21 cellular contexts compared by ENCODE assay signal in genomic region chr3:24379936-24380335, GRCh38.
DNase-seq lines count a peak whose midpoint lies in the region; ATAC-seq, FAIRE-seq and TF ChIP-seq lines count a peak whose summit lies in the region.
"Had no signal": no experiment of that assay in that cellular context is flagged by ENCODE, and none has a peak within 500 bp of the region (broad histone marks: within the 10 kb centered on the region; RNA-seq: fewer than 3 reads in every experiment).

No MANE protein-coding gene starts in this region.

- no peak for TF ChIP-seq POLR2A in prostate gland (IDR thresholded peaks at IDR 0.05)

- in situ Hi-C loops in mammary epithelial cell (cut with MboI; ENCODE audit: low sequenced_read_pairs in 2 of 2): no loop called here

- no peak for FAIRE-seq in bronchial epithelial cell (lab: Jason Lieb, UNC)
- FAIRE-seq: A549, H54, HTR-8/SVneo had no signal

- H3K4me2 ChIP-seq in mammary epithelial cell (ENCODE audit: insufficient read depth, low read depth, low read length): no peak overlapping the region
- H3K4me2 ChIP-seq in SK-N-SH: no peak overlapping the region
- H3K4me2 ChIP-seq: A549, GM23338 had no signal

- H3K36me3 Mint-ChIP-seq in MCF 10A (ENCODE audit: insufficient read depth, unreplicated experiment): no peaks in the 10 kb centered on the region

- TF ChIP-seq CTCF in MCF 10A (IDR thresholded peaks at IDR 0.05; ENCODE audit: unreplicated experiment) (no peak), mammary epithelial cell (conservative IDR thresholded peaks at IDR 0.05 in 1 of 2, IDR thresholded peaks at IDR 0.05 in 1 of 2; ENCODE audit: extremely low read depth in 1 of 2, insufficient read depth in 1 of 2, low read depth in 1 of 2, low read length in 2 of 2) (no peak), VCaP (conservative IDR thresholded peaks at IDR 0.05) (no peak), bronchial epithelial cell (IDR thresholded peaks at IDR 0.05; ENCODE audit: insufficient read depth, low read length, severe bottlenecking) (no peak), prostate gland (IDR thresholded peaks at IDR 0.05) (no peak), SK-N-SH (IDR thresholded peaks at IDR 0.05) (no peak)

- H3F3A ChIP-seq in SK-N-SH (replicated peaks; ENCODE audit: insufficient read depth): no peaks in the 10 kb centered on the region

- no peaks in the 10 kb centered on the region for H3K27me3 Mint-ChIP-seq in MCF 10A (ENCODE audit: insufficient read depth, unreplicated experiment)

- DNase-seq in MCF 10A (ENCODE audit: unreplicated experiment): no peak
- DNase-seq in mammary epithelial cell: no peak
- peak; percentile 84 for DNase-seq in bronchial epithelial cell (ENCODE audit: low read depth)
- DNase-seq in prostate gland (ENCODE audit: low spot score): peak; percentile 25
- no peak for DNase-seq in SK-N-SH
- DNase-seq in pons (ENCODE audit: low spot score): no peak
- DNase-seq: AML-193; Caco-2; CD4-positive, alpha-beta T cell; DMS153; DMS79; GF-D8; HCEC 1CT; HFFc6 had no signal

- H3K27ac Mint-ChIP-seq in MCF 10A (ENCODE audit: low read depth, unreplicated experiment): peak overlapping the region; percentile 47
- H3K27ac Mint-ChIP-seq: CD4-positive, alpha-beta T cell; GM23338; HFFc6 had no signal

- H3K9ac ChIP-seq in mammary epithelial cell (ENCODE audit: insufficient read depth, low read length) (no peak overlapping the region), SK-N-SH (no peak overlapping the region)

- H3K9me3 ChIP-seq in mammary epithelial cell (replicated peaks; ENCODE audit: insufficient read depth, low read length) (no peaks in the 10 kb centered on the region), prostate gland (no peaks in the 10 kb centered on the region), SK-N-SH (no peaks in the 10 kb centered on the region)
- H3K9me3 ChIP-seq: A549, Caco-2 had no signal

- H3K4me1 Mint-ChIP-seq in MCF 10A (ENCODE audit: insufficient read depth, unreplicated experiment): peaks cover 26% of the 10 kb centered on the region

- no peak overlapping the region for H2AFZ ChIP-seq in mammary epithelial cell (ENCODE audit: low read depth, low read length)
- no peak overlapping the region for H2AFZ ChIP-seq in SK-N-SH (ENCODE audit: low read depth)
- H2AFZ ChIP-seq: GM23338 had no signal

- TF ChIP-seq EP300 in SK-N-SH (IDR thresholded peaks at IDR 0.05; ENCODE audit: borderline replicate concordance in 1 of 2, low read depth in 1 of 2, low read length in 1 of 2): no peak

- no peaks in the 10 kb centered on the region for H3K79me2 ChIP-seq in mammary epithelial cell (ENCODE audit: insufficient read depth, low read length)
- no peaks in the 10 kb centered on the region for H3K79me2 ChIP-seq in SK-N-SH (ENCODE audit: insufficient read depth)

- dilution Hi-C loops in mammary epithelial cell (cut with HindIII; ENCODE audit: low sequenced_read_pairs): no loop called here

- H3K27me3 ChIP-seq in mammary epithelial cell (ENCODE audit: insufficient read depth, low read length) (no peaks in the 10 kb centered on the region), bronchial epithelial cell (ENCODE audit: control insufficient read depth, insufficient read depth, low read length) (no peaks in the 10 kb centered on the region), prostate gland (replicated peaks; ENCODE audit: insufficient read depth) (no peaks in the 10 kb centered on the region), SK-N-SH (ENCODE audit: insufficient read depth) (no peaks in the 10 kb centered on the region)

- no peaks in the 10 kb centered on the region for H3K9me3 Mint-ChIP-seq in MCF 10A (ENCODE audit: unreplicated experiment)
- H3K9me3 Mint-ChIP-seq: CD4-positive, alpha-beta T cell; GM23338 had no signal

- no peak for ATAC-seq in HG03135 (IDR thresholded peaks at IDR 0.05; ENCODE audit: unreplicated experiment)
- ATAC-seq: A549, GM23338 had no signal

- H4K20me1 ChIP-seq in mammary epithelial cell (ENCODE audit: insufficient read depth, low read length): no peaks in the 10 kb centered on the region
- H4K20me1 ChIP-seq in SK-N-SH (ENCODE audit: insufficient read depth): no peaks in the 10 kb centered on the region

- H3K36me3 ChIP-seq in mammary epithelial cell (ENCODE audit: insufficient read depth, low read length) (no peaks in the 10 kb centered on the region), bronchial epithelial cell (ENCODE audit: control insufficient read depth, insufficient read depth, low read length) (no peaks in the 10 kb centered on the region), prostate gland (no peaks in the 10 kb centered on the region), SK-N-SH (replicated peaks in 1 of 2; ENCODE audit: control insufficient read depth in 1 of 2, insufficient read depth in 2 of 2, low read length in 1 of 2) (no peaks in the 10 kb centered on the region)

- BruUV-seq in MCF 10A (replicated peaks; lab: Mats Ljungman, UMichigan): no TSS peak
- BruUV-seq in mammary epithelial cell (replicated peaks; lab: Mats Ljungman, UMichigan): no TSS peak

- no peak overlapping the region for H3K4me3 Mint-ChIP-seq in MCF 10A (ENCODE audit: unreplicated experiment)
- H3K4me3 Mint-ChIP-seq: CD4-positive, alpha-beta T cell; GM23338; HFFc6 had no signal

- no peak for TF ChIP-seq RAD21 in SK-N-SH (IDR thresholded peaks at IDR 0.05; ENCODE audit: low read length)

- no peaks in the 10 kb centered on the region for H3K9me2 ChIP-seq in SK-N-SH

- CTCF ChIA-PET in MCF 10A (lab: Yijun Ruan, JAX) (no interaction called here), mammary epithelial cell (lab: Charles Lee; ENCODE audit: low non-redundant PET) (no interaction called here), SK-N-SH (lab: Yijun Ruan, JAX) (no interaction called here)

- POLR2A ChIA-PET in MCF 10A (lab: Yijun Ruan, JAX) (interaction anchor here (0.5 kb wide), 1 partner anchor 382 kb away, joined by 3 read pairs; no protein-coding TSS in a partner anchor), SK-N-SH (lab: Yijun Ruan, JAX) (no interaction called here)

- H3K4me1 ChIP-seq in mammary epithelial cell (ENCODE audit: insufficient read depth, low read length) (peaks cover 13% of the 10 kb centered on the region), prostate gland (replicated peaks) (no peaks in the 10 kb centered on the region), SK-N-SH (ENCODE audit: control insufficient read depth in 1 of 2, insufficient read depth in 2 of 2, low read depth in 1 of 2, low read length in 1 of 2) (no peaks in the 10 kb centered on the region)

- intact Hi-C loops in MCF 10A (cut with micrococcal nuclease): no loop called here
- intact Hi-C loops in mammary epithelial cell (cut with micrococcal nuclease): no loop called here
- intact Hi-C loops in prostate gland (cut with DNase I): no loop called here

- no peak overlapping the region for H3K4me3 ChIP-seq in mammary epithelial cell (replicated peaks in 1 of 3; ENCODE audit: insufficient read depth in 1 of 3, low read depth in 2 of 3, low read length in 3 of 3)
- H3K4me3 ChIP-seq in bronchial epithelial cell (ENCODE audit: low read depth, low read length): no peak overlapping the region
- H3K4me3 ChIP-seq in prostate gland: no peak overlapping the region
- H3K4me3 ChIP-seq in SK-N-SH (ENCODE audit: low read depth in 2 of 2, low read length in 1 of 2): no peak overlapping the region
- H3K4me3 ChIP-seq: A549, GM23338 had no signal

- H3K27ac ChIP-seq in mammary epithelial cell (ENCODE audit: insufficient read depth, low read depth, low read length): no peak overlapping the region
- H3K27ac ChIP-seq in VCaP: peak overlapping the region; percentile 57
- H3K27ac ChIP-seq in prostate gland: no peak overlapping the region
- no peak overlapping the region for H3K27ac ChIP-seq in SK-N-SH (ENCODE audit: low read depth in 2 of 2, low read length in 1 of 2)
- H3K27ac ChIP-seq: 22Rv1, A549 had no signal

TF ChIP-seq in SK-N-SH, 30 proteins besides CTCF, POLR2A, EP300 and RAD21:
- TF ChIP-seq RCOR1 (IDR thresholded peaks at IDR 0.05; ENCODE audit: low read length) (no peak), EZH2phosphoT487 (IDR thresholded peaks at IDR 0.05; ENCODE audit: borderline replicate concordance, low read depth) (no peak)
TF ChIP-seq in SK-N-SH: peak in this region for 0.

Comparison
In these comparisons a context has a peak if more than half of its experiments do, and no peak if none do; other contexts are left out.
1. DNase-seq: peak in bronchial epithelial cell (single experiment) and prostate gland (single experiment); none in MCF 10A (single experiment), mammary epithelial cell (single experiment), SK-N-SH (single experiment) and pons (single experiment).